ENCODE assay signal across 8 cellular contexts in the genomic region with DNA sequence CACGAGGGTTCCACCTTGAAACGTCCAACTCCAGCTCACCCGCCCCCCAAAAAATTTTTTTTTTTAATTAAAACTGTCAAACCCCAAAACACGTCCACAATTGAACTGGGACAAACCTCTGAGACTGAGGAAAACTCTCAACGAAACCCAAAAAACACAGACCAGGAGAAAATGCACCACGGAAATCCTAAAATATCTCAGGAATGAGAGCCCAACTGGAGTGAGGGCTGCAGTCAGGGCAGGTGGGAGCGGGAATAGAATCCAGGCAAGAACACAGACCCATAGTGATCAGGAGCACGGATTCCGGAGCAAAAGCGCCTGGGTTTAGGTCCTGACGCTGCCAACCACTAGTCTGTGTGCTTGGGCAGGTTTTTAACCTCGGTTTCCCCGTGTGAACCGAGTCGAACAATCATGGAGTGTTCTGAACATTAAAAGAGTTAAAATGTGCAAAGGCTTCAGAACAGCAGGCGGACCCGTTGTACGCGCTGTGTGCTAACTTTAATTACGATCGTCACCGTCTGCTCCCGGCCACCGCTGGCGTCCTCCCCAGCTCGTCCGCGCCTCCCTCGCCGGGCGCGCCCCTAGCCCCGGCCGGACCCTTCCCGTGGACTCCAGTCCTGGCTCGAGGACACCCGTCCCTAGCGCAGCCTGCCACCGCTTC. TPM values are rescaled to one million over a fixed set of nuclear protein-coding genes. Genes with fewer than 3 reads are reported as not detected.
DNase-seq lines count a peak whose midpoint lies in the region; ATAC-seq, FAIRE-seq and TF ChIP-seq lines count a peak whose summit lies in the region.

No MANE protein-coding gene starts in this region.

- H3K36me3 ChIP-seq in H1 (ENCODE audit: control insufficient read depth in 2 of 4, insufficient read depth in 4 of 4, low read length in 3 of 4): no peaks in the 10 kb centered on the region
- no peaks in the 10 kb centered on the region for H3K36me3 ChIP-seq in mucosa of descending colon (ENCODE audit: low read depth)

- H3K79me2 ChIP-seq in H1 (ENCODE audit: control insufficient read depth in 1 of 2, insufficient read depth in 2 of 2, low read length in 2 of 2): no peaks in the 10 kb centered on the region

- H3K23me2 ChIP-seq in H1 (ENCODE audit: low read depth, low read length): peaks cover 11% of the 10 kb centered on the region; the same call in 1 of the 2 replicates

- intact Hi-C loops in mucosa of descending colon (cut with DNase I, micrococcal nuclease): no loop called here

- H2AFZ ChIP-seq in H1 (ENCODE audit: low read length): peak overlapping the region; percentile 6; the same call in 1 of the 2 replicates

- TF ChIP-seq POLR2A in H1 (IDR thresholded peaks at IDR 0.05; ENCODE audit: control extremely low read depth in 1 of 2, low read depth in 2 of 2, low read length in 2 of 2): no peak

- H2BK5ac ChIP-seq in H1 (ENCODE audit: low read depth, low read length): no peak overlapping the region

- H3K56ac ChIP-seq in H1 (replicated peaks; ENCODE audit: insufficient read length, low read depth, low read length): no peak overlapping the region

- H3K4ac ChIP-seq in H1 (replicated peaks; ENCODE audit: insufficient read length, low read depth, low read length): no peak overlapping the region

- DNase-seq in T-helper 1 cell: no peak
- no peak for DNase-seq in RWPE1 (ENCODE audit: low spot score)
- no peak for DNase-seq in H1 (ENCODE audit: low read depth in 1 of 2, low spot score in 2 of 2)
- peak in 2 of 3 donors; percentile 32 to 41 for DNase-seq in mucosa of descending colon
- no peak for DNase-seq in SIG-M5 treated with dmso at 0.1 percent for 504 hours (lab: John Stamatoyannopoulos, UW; ENCODE audit: unreplicated experiment)

- TF ChIP-seq RAD21 in H1 (IDR thresholded peaks at IDR 0.05 in 1 of 2, conservative IDR thresholded peaks at IDR 0.05 in 1 of 2; ENCODE audit: low read depth in 2 of 2, low read length in 2 of 2): peak; percentile 19 to 22; a peak in 3 of 4 replicates

- no peak overlapping the region for H2BK15ac ChIP-seq in H1 (ENCODE audit: low read length)

- H4K20me1 ChIP-seq in H1 (replicated peaks in 1 of 2; ENCODE audit: control insufficient read depth in 1 of 2, insufficient read depth in 2 of 2, low read length in 2 of 2): no peaks in the 10 kb centered on the region

- CTCF ChIA-PET in RWPE1 (lab: Yijun Ruan, JAX): interaction anchor here (0.7 to 4.3 kb wide), 3 partner anchors 11 to 197 kb away, joined by 3 to 20 read pairs (median 4); no protein-coding TSS in a partner anchor
- CTCF ChIA-PET in H1 (lab: Charles Lee; ENCODE audit: partially characterized antibody): interaction anchor here (0.9 to 13.1 kb wide), 16 partner anchors 9 to 569 kb away, joined by 3 to 151 read pairs (median 4); no protein-coding TSS in a partner anchor

- H3K4me3 ChIP-seq in H1 (ENCODE audit: extremely low read depth in 1 of 4, insufficient read depth in 2 of 4, low read depth in 3 of 4, low read length in 4 of 4) (peak overlapping the region; percentile 53 to 84 (median 70)), mucosa of descending colon (peak overlapping the region; percentile 33)

- no peak for TF ChIP-seq EP300 in H1 (IDR thresholded peaks at IDR 0.05; ENCODE audit: borderline replicate concordance in 1 of 2, low read depth in 2 of 2, low read length in 2 of 2)

- H3K4me3 Mint-ChIP-seq in T-helper 1 cell treated with Interleukin-12 subunit alpha and Interleukin-12 subunit beta and Interleukin-4 antibody, amounts not matched to agents 30 μg/mL and 1 μg/mL, for 36 hours: peak overlapping the region; percentile 46

- H3K9me3 ChIP-seq in H1 (ENCODE audit: insufficient read depth in 2 of 2, low read depth in 1 of 2, low read length in 1 of 2) (no peaks in the 10 kb centered on the region), mucosa of descending colon (no peaks in the 10 kb centered on the region)

- H3K4me1 Mint-ChIP-seq in T-helper 1 cell treated with Interleukin-12 subunit alpha and Interleukin-12 subunit beta and Interleukin-4 antibody, amounts not matched to agents 30 μg/mL and 1 μg/mL, for 36 hours (ENCODE audit: low read depth): peaks cover 11% of the 10 kb centered on the region

- H3K9ac ChIP-seq in H1 (replicated peaks in 1 of 4; ENCODE audit: extremely low read depth in 1 of 4, low read depth in 3 of 4, low read length in 3 of 4): no peak overlapping the region

- no peak overlapping the region for H4K91ac ChIP-seq in H1 (replicated peaks; ENCODE audit: insufficient read length, low read length)

- no peaks in the 10 kb centered on the region for H3K9me3 Mint-ChIP-seq in T-helper 1 cell treated with Interleukin-12 subunit alpha and Interleukin-12 subunit beta and Interleukin-4 antibody, amounts not matched to agents 30 μg/mL and 1 μg/mL, for 36 hours

- TF ChIP-seq CTCF in RWPE1 (conservative IDR thresholded peaks at IDR 0.05; ENCODE audit: low read depth) (peak; percentile 17; the same call in 1 of the 2 replicates), H1 (IDR thresholded peaks at IDR 0.05; ENCODE audit: control extremely low read depth in 1 of 3, insufficient read depth in 1 of 3, low read depth in 1 of 3, low read length in 3 of 3) (peak in 2 of 3 experiments; percentile 4 to 11; a peak in 2 of 4 replicates), mucosa of descending colon (IDR thresholded peaks at IDR 0.05) (no peak)

- no peak overlapping the region for H2BK120ac ChIP-seq in H1 (replicated peaks; ENCODE audit: low read depth, low read length)

- H3K36me3 Mint-ChIP-seq in T-helper 1 cell treated with Interleukin-12 subunit alpha and Interleukin-12 subunit beta and Interleukin-4 antibody, amounts not matched to agents 30 μg/mL and 1 μg/mL, for 36 hours (ENCODE audit: low read depth): no peaks in the 10 kb centered on the region

- peaks cover 0 to 2% (median 0%) of the 10 kb centered on the region in 4 experiments; a peak in 1 of 7 replicates for H3K4me1 ChIP-seq in H1 (replicated peaks in 1 of 4; ENCODE audit: control insufficient read depth in 3 of 4, insufficient read depth in 4 of 4, low read length in 3 of 4)
- H3K4me1 ChIP-seq in mucosa of descending colon (ENCODE audit: low read depth): peaks cover 12% of the 10 kb centered on the region

- 4% methylated on average over 38 of the region's 39 CpGs; no CpG with 5 or more reads in 1 of the 2 experiments for WGBS in H1 (ENCODE audit: extremely low coverage in 1 of 2, insufficient coverage in 1 of 2, insufficient read length in 1 of 2, insufficient replicate concordance in 2 of 2, low coverage in 1 of 2, low lambda C conversion rate in 2 of 2, missing lambda C conversion rate in 1 of 2), 2 experiments

- no peak overlapping the region for H3K27ac Mint-ChIP-seq in T-helper 1 cell treated with Interleukin-12 subunit alpha and Interleukin-12 subunit beta and Interleukin-4 antibody, amounts not matched to agents 30 μg/mL and 1 μg/mL, for 36 hours

- H3K27ac ChIP-seq in RWPE1: peak overlapping the region; percentile 92
- H3K27ac ChIP-seq in H1 (ENCODE audit: low read depth, low read length): no peak overlapping the region

- no peak overlapping the region for H2BK20ac ChIP-seq in H1 (ENCODE audit: low read length)

- no peak overlapping the region for H4K5ac ChIP-seq in H1 (ENCODE audit: insufficient read length, low read depth, low read length)

- H2BK12ac ChIP-seq in H1 (ENCODE audit: low read depth, low read length): no peak overlapping the region

- peaks cover 17 to 40% (median 32%) of the 10 kb centered on the region in 4 experiments for H3K27me3 ChIP-seq in H1 (replicated peaks in 1 of 4; ENCODE audit: control insufficient read depth in 3 of 4, extremely low read depth in 1 of 4, insufficient read depth in 3 of 4, low read length in 3 of 4)

- H3K79me1 ChIP-seq in H1 (ENCODE audit: low read depth, low read length): no peaks in the 10 kb centered on the region

- ATAC-seq in HG02840 (IDR thresholded peaks at IDR 0.05; ENCODE audit: low FRiP score, unreplicated experiment) (peak; percentile 20), mucosa of descending colon (peak; percentile 66), GM19467 (IDR thresholded peaks at IDR 0.05; ENCODE audit: unreplicated experiment) (no peak)

- H3K23ac ChIP-seq in H1 (ENCODE audit: insufficient read length): no peak overlapping the region

- no peak overlapping the region for H3K18ac ChIP-seq in H1 (ENCODE audit: extremely low read depth, low read length)

- H4K8ac ChIP-seq in H1 (ENCODE audit: extremely low read depth, insufficient read depth, low read length): no peak overlapping the region

- H2AK5ac ChIP-seq in H1 (ENCODE audit: low read depth, low read length): no peak overlapping the region

- no peak for FAIRE-seq in H1 (lab: Jason Lieb, UNC)

- POLR2A ChIA-PET in RWPE1 (lab: Yijun Ruan, JAX; ENCODE audit: low non-redundant PET): interaction anchor here (0.8 to 0.9 kb wide), 2 partner anchors 9 to 11 kb away, joined by 3 to 4 read pairs; no protein-coding TSS in a partner anchor
- POLR2A ChIA-PET in H1 (lab: Charles Lee; ENCODE audit: partially characterized antibody): interaction anchor here (0.6 to 2.7 kb wide), 4 partner anchors 10 to 179 kb away, joined by 3 to 11 read pairs (median 4); no protein-coding TSS in a partner anchor

- H3K14ac ChIP-seq in H1 (ENCODE audit: insufficient read length): no peak overlapping the region

- H3K4me2 ChIP-seq in H1 (ENCODE audit: insufficient read depth in 1 of 2, low read depth in 2 of 2, low read length in 2 of 2): peak overlapping the region; percentile 70 to 95

- H3K27me3 Mint-ChIP-seq in T-helper 1 cell treated with Interleukin-12 subunit alpha and Interleukin-12 subunit beta and Interleukin-4 antibody, amounts not matched to agents 30 μg/mL and 1 μg/mL, for 36 hours (ENCODE audit: low read depth): peaks cover 83% of the 10 kb centered on the region

TF ChIP-seq in H1, 55 proteins besides CTCF, POLR2A, EP300 and RAD21 (continues in another document):
- TF ChIP-seq SUZ12 (IDR thresholded peaks at IDR 0.05; ENCODE audit: low read length): peak; percentile 41; the same call in 1 of the 2 replicates
- TF ChIP-seq, protein P1, sequence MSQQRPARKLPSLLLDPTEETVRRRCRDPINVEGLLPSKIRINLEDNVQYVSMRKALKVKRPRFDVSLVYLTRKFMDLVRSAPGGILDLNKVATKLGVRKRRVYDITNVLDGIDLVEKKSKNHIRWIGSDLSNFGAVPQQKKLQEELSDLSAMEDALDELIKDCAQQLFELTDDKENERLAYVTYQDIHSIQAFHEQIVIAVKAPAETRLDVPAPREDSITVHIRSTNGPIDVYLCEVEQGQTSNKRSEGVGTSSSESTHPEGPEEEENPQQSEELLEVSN (IDR thresholded peaks at IDR 0.05): no peak
- peak; percentile 69 for TF ChIP-seq ASH2L (IDR thresholded peaks at IDR 0.05; ENCODE audit: low read length)

RNA-seq across cellular contexts. Expression of gene ARHGAP29, which starts 0.6 kb away (rescaled TPM):
- 2.9 and 3.2 TPM in 2 replicates for total RNA-seq in H1 (2021; fragmentation: NEBNext Ultra II Directional; extraction: Animal tissue kit (Norgen Biotek cat#: 25700))
- polyA plus RNA-seq in H1 (2011; rRNA removed): 0.49 and 0.57 TPM in 2 replicates
- 1.2 TPM for polyA plus RNA-seq in H1 (2011; cell fraction: cytosol; rRNA removed)
- polyA plus RNA-seq in H1 (2011; cell fraction: nucleus; rRNA removed): 0.60 TPM
- 0.60 to 1.3 TPM (median 0.85 TPM) in 4 replicates for polyA plus RNA-seq in H1 (2012, experiment 1 of 2)
- 0.12 TPM for polyA plus RNA-seq in H1 (2012, experiment 2 of 2)
- 1.8 TPM for polyA plus RNA-seq in H1 (2013, experiment 1 of 2)
- polyA plus RNA-seq in H1 (2013, experiment 2 of 2): 1.8 TPM
- 2.7 and 2.9 TPM in 2 replicates for polyA minus RNA-seq in H1 (2011; rRNA and poly(A)+ RNA removed)
- polyA minus RNA-seq in H1 (2011; cell fraction: cytosol; rRNA and poly(A)+ RNA removed): 1.7 TPM
- 3.5 TPM for polyA minus RNA-seq in H1 (2011; cell fraction: nucleus; rRNA and poly(A)+ RNA removed)
- 10 to 100 TPM in 1 of 3 donors, 1 to 10 TPM in 2; 2.6 to 11.9 (median 6.7) TPM for total RNA-seq in mucosa of descending colon

Comparison
In these comparisons a context has a peak if more than half of its experiments do, and no peak if none do; other contexts are left out.
1. DNase-seq: peak in mucosa of descending colon (2 of 3); none in T-helper 1 cell (0 of 5), RWPE1 (single experiment), H1 (0 of 2) and SIG-M5 treated with dmso at 0.1 percent for 504 hours (single experiment).